In genomic region chr17:62966426-62967110, GRCh38 we compare ENCODE assay signal across 1 cellular context.
TF ChIP-seq lines count a peak whose summit lies in the region.

No MANE protein-coding gene starts in this region.

TF ChIP-seq in HEK293, 187 proteins besides CTCF, POLR2A, EP300 and RAD21 (continued from another document):
- 0 out of 2 replicates have a peak, but pooled peaks have one; percentile 13 for TF ChIP-seq ZNF629 (tag by site-specific recombination; IDR thresholded peaks at IDR 0.05)
- 0 out of 2 replicates have a peak, but pooled peaks have one; percentile 25 for TF ChIP-seq SP3 (tag by site-specific recombination; IDR thresholded peaks at IDR 0.05)
- TF ChIP-seq ZNF830 (tag by site-specific recombination; IDR thresholded peaks at IDR 0.05; ENCODE audit: low read depth): no peak
- TF ChIP-seq ZBTB26 (tag by site-specific recombination; optimal IDR thresholded peaks at IDR 0.05): peak; percentile 48
- peak; percentile 57 for TF ChIP-seq ZFHX2 (tag by site-specific recombination; conservative IDR thresholded peaks at IDR 0.05)
- TF ChIP-seq ZBTB7A (tag by site-specific recombination; IDR thresholded peaks at IDR 0.05; ENCODE audit: low read depth): peak; percentile 53; the same call in 1 of the 2 replicates
- TF ChIP-seq ZNF2 (tag by site-specific recombination; IDR thresholded peaks at IDR 0.05): peak; percentile 45; the same call in 1 of the 2 replicates
- TF ChIP-seq KLF9 (tag by site-specific recombination; IDR thresholded peaks at IDR 0.05; ENCODE audit: low read depth): peak; percentile 55
- TF ChIP-seq FEZF1 (tag by site-specific recombination; IDR thresholded peaks at IDR 0.05): peak; percentile 79
- TF ChIP-seq KLF16 (tag by site-specific recombination; IDR thresholded peaks at IDR 0.05): peak; percentile 25; the same call in 1 of the 2 replicates
- peak; percentile 75 for TF ChIP-seq ZEB2 (tag by site-specific recombination; IDR thresholded peaks at IDR 0.05)
- TF ChIP-seq ZBTB48 (tag by site-specific recombination; IDR thresholded peaks at IDR 0.05): peak; percentile 64; the same call in 1 of the 2 replicates
TF ChIP-seq in HEK293: peak in this region for 24.
